8 cellular contexts compared by ENCODE assay signal in the genomic region with DNA sequence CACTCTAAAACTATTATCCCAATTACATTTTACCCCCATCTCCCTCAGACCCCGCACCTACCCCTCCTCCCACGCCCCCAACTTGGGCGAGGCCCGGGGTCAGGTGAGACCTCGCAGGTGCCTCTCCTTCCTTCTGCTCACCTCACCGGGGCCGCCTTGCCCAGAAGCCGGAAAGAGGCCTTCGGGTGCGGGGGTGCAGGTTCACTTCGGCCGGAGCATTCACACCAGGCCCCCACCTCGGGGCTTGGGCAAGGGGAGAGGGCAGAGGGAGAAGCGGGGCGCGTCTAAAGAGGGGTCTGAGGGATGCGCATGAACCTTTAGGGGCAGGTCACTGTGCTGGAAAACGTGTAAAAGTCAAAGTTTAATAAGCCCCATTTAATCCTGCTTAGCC. TPM values are rescaled to one million over a fixed set of nuclear protein-coding genes. Genes with fewer than 3 reads are reported as not detected.
DNase-seq lines count a peak whose midpoint lies in the region; ATAC-seq and TF ChIP-seq lines count a peak whose summit lies in the region.

No MANE protein-coding gene starts in this region.

- H4K20me1 ChIP-seq in OCI-LY1 (ENCODE audit: insufficient read depth, low read length), result no peaks in the 10 kb centered on the region

- WGBS in mesodermal cell (ENCODE audit: insufficient coverage in 2 of 2), 2 experiments, result 0 to 20% methylated on average over 1 to 2 of the region's 18 CpGs

- peak overlapping the region; percentile 70 for H3K4me2 ChIP-seq in OCI-LY1 (ENCODE audit: low read length)

- H3K79me2 ChIP-seq in OCI-LY1 (ENCODE audit: insufficient read depth, low read length), result 0 out of 2 replicates have a peak, but pooled peaks cover 7% of the 10 kb centered on the region

- intact Hi-C loops in vagina (cut with DNase I), result no loop called here

- no peak for ATAC-seq in HG02973 (IDR thresholded peaks at IDR 0.05; ENCODE audit: unreplicated experiment)

- peak overlapping the region; percentile 82 for H3K9ac ChIP-seq in OCI-LY1 (ENCODE audit: low read length)

- peaks cover 12% of the 10 kb centered on the region for H3K4me1 ChIP-seq in OCI-LY1 (ENCODE audit: insufficient read depth, low read length, severe bottlenecking)
- H3K4me1 ChIP-seq in mesodermal cell (ENCODE audit: control insufficient read depth, insufficient read depth, low read length, poor library complexity, severe bottlenecking), result no peaks in the 10 kb centered on the region
- H3K4me1 ChIP-seq in vagina, result no peaks in the 10 kb centered on the region

- H2AFZ ChIP-seq in OCI-LY1 (ENCODE audit: low read length), result no peak overlapping the region

- H3K9me3 ChIP-seq in OCI-LY1 (ENCODE audit: low read length) (no peaks in the 10 kb centered on the region), mesodermal cell (ENCODE audit: control insufficient read depth, low read length) (no peaks in the 10 kb centered on the region), vagina (no peaks in the 10 kb centered on the region)

- H3K27ac ChIP-seq in OCI-LY1 (ENCODE audit: low read depth, low read length, poor library complexity, severe bottlenecking), result peak overlapping the region; percentile 70
- H3K27ac ChIP-seq in cingulate gyrus (ENCODE audit: low read depth, low read length), result peak overlapping the region; percentile 79
- peak overlapping the region; percentile 24 for H3K27ac ChIP-seq in mesodermal cell (ENCODE audit: low read depth, low read length, severe bottlenecking)
- H3K27ac ChIP-seq in vagina, result peak overlapping the region; percentile 65

- no peak for TF ChIP-seq CTCF in OCI-LY1 (IDR thresholded peaks at IDR 0.05; ENCODE audit: low read length)
- TF ChIP-seq CTCF in vagina (IDR thresholded peaks at IDR 0.05), result no peak

- no peaks in the 10 kb centered on the region for H3F3A ChIP-seq in OCI-LY1 (ENCODE audit: insufficient read depth, low read length)

- TF ChIP-seq POLR2A in vagina (IDR thresholded peaks at IDR 0.05), result no peak

- H3K36me3 ChIP-seq in OCI-LY1 (ENCODE audit: insufficient read depth, low read length) (peaks cover 34% of the 10 kb centered on the region), mesodermal cell (ENCODE audit: control insufficient read depth, insufficient read depth, low read length) (peaks cover 18% of the 10 kb centered on the region), vagina (no peaks in the 10 kb centered on the region)

- H3K9me2 ChIP-seq in OCI-LY1 (ENCODE audit: low read depth, low read length), result no peaks in the 10 kb centered on the region

- H3K27me3 ChIP-seq in OCI-LY1 (ENCODE audit: insufficient read depth, low read length) (no peaks in the 10 kb centered on the region), vagina (no peaks in the 10 kb centered on the region)

- H3K4me3 ChIP-seq in OCI-LY1 (ENCODE audit: low read depth, low read length, poor library complexity, severe bottlenecking), result peak overlapping the region; percentile 79
- peak overlapping the region; percentile 58 for H3K4me3 ChIP-seq in mesodermal cell (ENCODE audit: extremely low read depth, insufficient read depth, low read length, poor library complexity, severe bottlenecking)
- H3K4me3 ChIP-seq in vagina, result peak overlapping the region; percentile 55

- DNase-seq in activated gamma-delta T cell treated with Interleukin-2 at 50 U/mL for 16 hours, result peak; percentile 7
- no peak for DNase-seq in activated gamma-delta T cell (lab: John Stamatoyannopoulos, UW)
- no peak for DNase-seq in vagina (ENCODE audit: extremely low spot score in 2 of 2)
- DNase-seq in dedifferentiated amniotic fluid mesenchymal stem cell (ENCODE audit: extremely low spot score), result no peak

RNA-seq across cellular contexts. Expression of a gene that starts 0.4 kb away (rescaled TPM):
- 6.7 TPM for polyA plus RNA-seq in mesodermal cell (2013, experiment 1 of 2)
- 7.3 TPM for polyA plus RNA-seq in mesodermal cell (2013, experiment 2 of 2)
- 4.2 TPM for total RNA-seq in vagina

RNA-seq across cellular contexts. Expression of a gene that starts 3.4 kb away (rescaled TPM):
- not detected for polyA plus RNA-seq in mesodermal cell (2013, experiment 1 of 2)
- not detected for polyA plus RNA-seq in mesodermal cell (2013, experiment 2 of 2)
- not detected for total RNA-seq in vagina

Comparison
In these comparisons a context has a peak if more than half of its experiments do, and no peak if none do; other contexts are left out.
1. H3K27ac ChIP-seq: peak in every context shown above with its lines; median percentile 79 in cingulate gyrus; 70 in OCI-LY1; 65 in vagina; 24 in mesodermal cell.